ENCODE assay signal across 35 cellular contexts in the genomic region with DNA sequence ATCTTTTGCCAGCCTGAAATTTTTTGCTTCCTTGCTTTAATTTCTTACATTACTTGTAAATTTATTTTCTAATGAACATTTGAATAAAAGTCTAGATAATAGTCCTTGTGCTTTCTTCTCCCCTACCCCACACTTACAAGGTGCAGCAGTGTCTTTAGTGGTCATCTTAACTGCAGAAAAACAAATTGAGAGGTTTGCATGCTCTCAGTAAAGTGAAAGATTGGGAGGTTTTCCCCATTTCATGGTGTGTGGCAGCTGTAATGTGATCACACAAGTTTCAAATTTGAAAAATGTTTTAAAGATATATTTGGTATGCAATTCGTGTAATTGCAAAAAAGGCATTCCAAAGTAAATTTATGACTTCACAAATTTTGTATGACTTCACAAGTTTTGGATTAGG.
"Had no signal": no experiment of that assay in that cellular context is flagged by ENCODE, and none has a peak within 500 bp of the region (broad histone marks: within the 10 kb centered on the region; RNA-seq: fewer than 3 reads in every experiment).

No MANE protein-coding gene starts in this region.

- H3K36me3 Mint-ChIP-seq: activated CD4-positive, alpha-beta memory T cell treated with anti-CD3 and anti-CD28 coated beads for 36 hours; activated naive CD4-positive, alpha-beta T cell treated with anti-CD3 and anti-CD28 coated beads, Interleukin-2, amount 50 U/mL, for 72 hours had no signal

- ATAC-seq: activated CD8-positive, alpha-beta T cell treated with anti-CD3 and anti-CD28 coated beads for 36 hours; activated naive CD4-positive, alpha-beta T cell treated with anti-CD3 and anti-CD28 coated beads, Interleukin-2, amount 50 U/mL, for 72 hours; activated T-cell treated with anti-CD3 and anti-CD28 coated beads, Interleukin-2, amount 50 U/mL, for 4 hours; activated T-cell treated with anti-CD3 and anti-CD28 coated beads, Interleukin-2, amount 50 U/mL, for 72 hours; activated T-helper 17 cell treated with anti-CD3 and anti-CD28 coated beads, Interleukin-2, amount 50 U/mL, for 72 hours had no signal

- H3K4me3 Mint-ChIP-seq: activated B cell treated with CpG ODN at 0.5 μM for 24 hours; activated CD4-positive, alpha-beta memory T cell treated with anti-CD3 and anti-CD28 coated beads for 36 hours; activated CD4-positive, alpha-beta T cell treated with anti-CD3 and anti-CD28 coated beads, Interleukin-2, amount 10 ng/mL, durations not matched to agents 24 days and 14 days; activated CD8-positive, alpha-beta T cell treated with anti-CD3 and anti-CD28 coated beads for 36 hours; activated naive CD4-positive, alpha-beta T cell treated with anti-CD3 and anti-CD28 coated beads for 36 hours; activated naive CD8-positive, alpha-beta T cell treated with anti-CD3 and anti-CD28 coated beads for 36 hours; activated T-cell treated with anti-CD3 and anti-CD28 coated beads, Interleukin-2, amount 50 U/mL, for 4 hours; activated T-cell treated with anti-CD3 and anti-CD28 coated beads, Interleukin-2, amount 50 U/mL, for 72 hours; activated T-helper 1 cell treated with anti-CD3 and anti-CD28 coated beads, Interleukin-12 subunit alpha, Interleukin-12 subunit beta, Interleukin-2, Interleukin-4 antibody, amounts not matched to agents 30 ng/mL and 10 ng/mL and 1 ng/mL, durations not matched to agents 14 hours and 24 hours and 36 hours; activated T-helper 17 cell treated with anti-CD3 and anti-CD28 coated beads, Interleukin-2, amount 50 U/mL, for 72 hours; central memory CD8-positive, alpha-beta T cell; T-helper 1 cell treated with Interleukin-12 subunit alpha and Interleukin-12 subunit beta and Interleukin-4 antibody, amounts not matched to agents 30 μg/mL and 1 μg/mL, for 36 hours; T-helper 2 cell treated with Interferon-gamma antibody and Interleukin-4, amounts not matched to agents 5 μg/mL and 100 μg/mL, for 36 hours had no signal

- H3K36me3 ChIP-seq: ascending aorta, cardiac muscle cell had no signal

- H3K27me3 Mint-ChIP-seq: activated B cell treated with CpG ODN at 0.5 μM for 24 hours; activated CD4-positive, alpha-beta memory T cell treated with anti-CD3 and anti-CD28 coated beads for 36 hours; activated CD4-positive, alpha-beta T cell treated with anti-CD3 and anti-CD28 coated beads, Interleukin-2, amount 10 ng/mL, durations not matched to agents 24 days and 14 days; activated CD8-positive, alpha-beta T cell treated with anti-CD3 and anti-CD28 coated beads for 36 hours; activated naive CD8-positive, alpha-beta T cell treated with anti-CD3 and anti-CD28 coated beads for 36 hours; activated T-helper 17 cell treated with anti-CD3 and anti-CD28 coated beads, Interleukin-2, amount 50 U/mL, for 72 hours; brain; central memory CD8-positive, alpha-beta T cell had no signal

- H3K4me3 ChIP-seq: ascending aorta, cardiac muscle cell had no signal

- H3K27ac Mint-ChIP-seq: activated B cell treated with CpG ODN at 0.5 μM for 24 hours; activated CD4-positive, alpha-beta memory T cell treated with anti-CD3 and anti-CD28 coated beads for 36 hours; activated CD4-positive, alpha-beta T cell treated with anti-CD3 and anti-CD28 coated beads, Interleukin-2, amount 10 ng/mL, durations not matched to agents 24 days and 14 days; activated CD8-positive, alpha-beta T cell treated with anti-CD3 and anti-CD28 coated beads for 36 hours; activated naive CD4-positive, alpha-beta T cell treated with anti-CD3 and anti-CD28 coated beads for 36 hours; activated naive CD8-positive, alpha-beta T cell treated with anti-CD3 and anti-CD28 coated beads for 36 hours; activated T-cell treated with anti-CD3 and anti-CD28 coated beads, Interleukin-2, amount 50 U/mL, for 72 hours; activated T-helper 1 cell treated with anti-CD3 and anti-CD28 coated beads, Interleukin-12 subunit alpha, Interleukin-12 subunit beta, Interleukin-2, Interleukin-4 antibody, amounts not matched to agents 30 ng/mL and 10 ng/mL and 1 ng/mL, durations not matched to agents 14 hours and 24 hours and 36 hours; activated T-helper 17 cell treated with anti-CD3 and anti-CD28 coated beads, Interleukin-2, amount 50 U/mL, for 72 hours; T-helper 1 cell treated with Interleukin-12 subunit alpha and Interleukin-12 subunit beta and Interleukin-4 antibody, amounts not matched to agents 30 μg/mL and 1 μg/mL, for 36 hours; T-helper 2 cell treated with Interferon-gamma antibody and Interleukin-4, amounts not matched to agents 5 μg/mL and 100 μg/mL, for 36 hours had no signal

- H3K4me1 Mint-ChIP-seq: activated CD4-positive, alpha-beta T cell treated with anti-CD3 and anti-CD28 coated beads, Interleukin-2, amount 10 ng/mL, durations not matched to agents 24 days and 14 days; activated T-helper 17 cell treated with anti-CD3 and anti-CD28 coated beads, Interleukin-2, amount 50 U/mL, for 72 hours had no signal

- H3K9me3 Mint-ChIP-seq: activated B cell treated with CpG ODN at 0.5 μM for 24 hours; activated CD4-positive, alpha-beta memory T cell treated with anti-CD3 and anti-CD28 coated beads for 36 hours; activated CD4-positive, alpha-beta T cell treated with anti-CD3 and anti-CD28 coated beads, Interleukin-2, amount 10 ng/mL, durations not matched to agents 24 days and 14 days; activated CD8-positive, alpha-beta T cell treated with anti-CD3 and anti-CD28 coated beads for 36 hours; activated naive CD4-positive, alpha-beta T cell treated with anti-CD3 and anti-CD28 coated beads for 36 hours; activated naive CD4-positive, alpha-beta T cell treated with anti-CD3 and anti-CD28 coated beads, Interleukin-2, amount 50 U/mL, for 72 hours; activated naive CD8-positive, alpha-beta T cell treated with anti-CD3 and anti-CD28 coated beads for 36 hours; activated T-cell treated with anti-CD3 and anti-CD28 coated beads, Interleukin-2, amount 50 U/mL, for 4 hours; activated T-cell treated with anti-CD3 and anti-CD28 coated beads, Interleukin-2, amount 50 U/mL, for 72 hours; activated T-helper 1 cell treated with anti-CD3 and anti-CD28 coated beads, Interleukin-12 subunit alpha, Interleukin-12 subunit beta, Interleukin-2, Interleukin-4 antibody, amounts not matched to agents 30 ng/mL and 10 ng/mL and 1 ng/mL, durations not matched to agents 14 hours and 24 hours and 36 hours; activated T-helper 17 cell treated with anti-CD3 and anti-CD28 coated beads, Interleukin-2, amount 50 U/mL, for 72 hours; brain; central memory CD8-positive, alpha-beta T cell; T-helper 1 cell treated with Interleukin-12 subunit alpha and Interleukin-12 subunit beta and Interleukin-4 antibody, amounts not matched to agents 30 μg/mL and 1 μg/mL, for 36 hours; T-helper 2 cell treated with Interferon-gamma antibody and Interleukin-4, amounts not matched to agents 5 μg/mL and 100 μg/mL, for 36 hours had no signal

- H3K27me3 ChIP-seq: ascending aorta, cardiac muscle cell had no signal

- H3K27ac ChIP-seq: ascending aorta, cardiac muscle cell, VCaP had no signal

- DNase-seq: activated B cell treated with CpG ODN at 0.5 μM for 24 hours; activated CD4-positive, alpha-beta memory T cell treated with anti-CD3 and anti-CD28 coated beads for 36 hours; activated CD4-positive, alpha-beta T cell treated with anti-CD3 and anti-CD28 coated beads for 4 hours; activated CD4-positive, alpha-beta T cell treated with anti-CD3 and anti-CD28 coated beads, Interleukin-2, amount 10 ng/mL, durations not matched to agents 24 days and 14 days; activated CD4-positive, alpha-beta T cell treated with anti-CD3 and anti-CD28 coated beads, Interleukin-2, amount 50 U/mL, for 1 hour; activated CD4-positive, alpha-beta T cell treated with anti-CD3 and anti-CD28 coated beads, Interleukin-2, amount 50 U/mL, for 4 hours; activated CD4-positive, CD25-positive, alpha-beta regulatory T cell treated with anti-CD3 and anti-CD28 coated beads, Interleukin-2, amount 50 U/mL, for 72 hours; activated CD8-positive, alpha-beta memory T cell treated with anti-CD3 and anti-CD28 coated beads, Interleukin-2, amount 50 U/mL, for 4 hours; activated CD8-positive, alpha-beta T cell treated with anti-CD3 and anti-CD28 coated beads for 36 hours; activated effector memory CD4-positive, alpha-beta T cell treated with anti-CD3 and anti-CD28 coated beads, Interleukin-2, amount 50 U/mL, for 16 hours; activated gamma-delta T cell treated with Interleukin-2 at 50 U/mL for 16 hours; activated naive CD4-positive, alpha-beta T cell; activated naive CD4-positive, alpha-beta T cell treated with anti-CD3 and anti-CD28 coated beads for 36 hours; activated naive CD4-positive, alpha-beta T cell treated with anti-CD3 and anti-CD28 coated beads, Interleukin-2, amount 50 U/mL, for 16 hours; activated naive CD8-positive, alpha-beta T cell treated with anti-CD3 and anti-CD28 coated beads for 36 hours; activated T-cell treated with anti-CD3 and anti-CD28 coated beads for 4 hours; activated T-cell treated with anti-CD3 and anti-CD28 coated beads, Interleukin-2, amount 50 U/mL, for 1 hour; activated T-cell treated with anti-CD3 and anti-CD28 coated beads, Interleukin-2, amount 50 U/mL, for 4 hours; activated T-cell treated with anti-CD3 and anti-CD28 coated beads, Interleukin-2, amount 50 U/mL, for 72 hours; amygdala; anterior cingulate cortex; caudate nucleus; cerebellar nuclear complex; T-helper 2 cell; T-helper 9 cell had no signal

- H3K9me3 ChIP-seq: ascending aorta had no signal
